ENCODE assay signal across 20 cellular contexts in genomic region chr1:193404236-193404635, GRCh38.
"Had no signal": no experiment of that assay in that cellular context is flagged by ENCODE, and none has a peak within 500 bp of the region (broad histone marks: within the 10 kb centered on the region; RNA-seq: fewer than 3 reads in every experiment).

No MANE protein-coding gene starts in this region.

- DNase-seq: colonic mucosa; dermis blood vessel endothelial cell; esophagus squamous epithelium; foreskin fibroblast; mammary epithelial cell; mucosa of descending colon; natural killer cell; occipital lobe; pancreas; right lobe of liver; stimulated activated CD4-positive, alpha-beta T cell treated with anti-CD3 and anti-CD28 coated beads, Interleukin-4, amount 100 ng/mL, for 1 hour; stimulated activated CD8-positive, alpha-beta memory T cell treated with anti-CD3 and anti-CD28 coated beads, Interleukin-4, amount 100 ng/mL, for 48 hours; stomach; substantia nigra; transverse colon had no signal

- H3K27ac ChIP-seq: colonic mucosa, esophagus squamous epithelium, pancreas, right lobe of liver, stomach, thoracic aorta, transverse colon had no signal

- H3K27me3 ChIP-seq: colonic mucosa, esophagus squamous epithelium, pancreas, right lobe of liver, stomach, transverse colon had no signal

- H3K27me3 Mint-ChIP-seq: progenitor cell of endocrine pancreas; stimulated activated memory B cell treated with anti-CD40 and anti-IgM and Interleukin-4, amounts not matched to agents 10 μg/mL and 1 μg/mL and 100 μg/mL, for 72 hours had no signal

- ATAC-seq: left lobe of liver; mucosa of descending colon; natural killer cell; stimulated activated memory B cell treated with anti-CD40 and anti-IgM and Interleukin-4, amounts not matched to agents 10 μg/mL and 1 μg/mL and 100 μg/mL, for 72 hours had no signal

- H3K36me3 ChIP-seq: colonic mucosa, esophagus squamous epithelium, pancreas, right lobe of liver, stomach, thoracic aorta, transverse colon had no signal

- H3K4me1 ChIP-seq: colonic mucosa had no signal

- H3K4me1 Mint-ChIP-seq: stimulated activated memory B cell treated with anti-CD40 and anti-IgM and Interleukin-4, amounts not matched to agents 10 μg/mL and 1 μg/mL and 100 μg/mL, for 72 hours had no signal

- H3K9me3 ChIP-seq: colonic mucosa, esophagus squamous epithelium, mucosa of descending colon, pancreas, right lobe of liver, stomach, thoracic aorta, transverse colon had no signal

- H3K4me3 Mint-ChIP-seq: natural killer cell; neural crest cell; stimulated activated memory B cell treated with anti-CD40 and anti-IgM and Interleukin-4, amounts not matched to agents 10 μg/mL and 1 μg/mL and 100 μg/mL, for 72 hours had no signal

- H3K9me3 Mint-ChIP-seq: natural killer cell; neural crest cell; stimulated activated memory B cell treated with anti-CD40 and anti-IgM and Interleukin-4, amounts not matched to agents 10 μg/mL and 1 μg/mL and 100 μg/mL, for 72 hours had no signal

- H3K27ac Mint-ChIP-seq: natural killer cell; stimulated activated memory B cell treated with anti-CD40 and anti-IgM and Interleukin-4, amounts not matched to agents 10 μg/mL and 1 μg/mL and 100 μg/mL, for 72 hours had no signal

- H3K4me3 ChIP-seq: colonic mucosa, esophagus squamous epithelium, mucosa of descending colon, pancreas, right lobe of liver, stomach, thoracic aorta, transverse colon had no signal

- H3K36me3 Mint-ChIP-seq: natural killer cell; stimulated activated memory B cell treated with anti-CD40 and anti-IgM and Interleukin-4, amounts not matched to agents 10 μg/mL and 1 μg/mL and 100 μg/mL, for 72 hours had no signal
